In genomic region chr12:121796855-121797751, GRCh38 we compare ENCODE assay signal across 1 cellular context.
TF ChIP-seq lines count a peak whose summit lies in the region.

No MANE protein-coding gene starts in this region.

TF ChIP-seq in HepG2, 621 proteins besides CTCF, POLR2A, EP300 and RAD21 (continued from another document and continues in another):
- no peak for TF ChIP-seq SNAPC4 (CRISPR knock-in tag; IDR thresholded peaks at IDR 0.05)
- TF ChIP-seq HBP1 (CRISPR knock-in tag; IDR thresholded peaks at IDR 0.05; ENCODE audit: low read depth), result no peak
- TF ChIP-seq SNAPC5 (CRISPR knock-in tag; IDR thresholded peaks at IDR 0.05; ENCODE audit: borderline replicate concordance), result no peak
- peak; percentile 85 for TF ChIP-seq XRCC5 (optimal IDR thresholded peaks at IDR 0.05; ENCODE audit: low read length)
- TF ChIP-seq HNRNPLL (IDR thresholded peaks at IDR 0.05; ENCODE audit: low read depth, low read length, poor library complexity, severe bottlenecking), result peak; percentile 89
- TF ChIP-seq GMEB1 (CRISPR knock-in tag; IDR thresholded peaks at IDR 0.05; ENCODE audit: borderline replicate concordance), result peak; percentile 71
- TF ChIP-seq PAXIP1 (CRISPR knock-in tag; conservative IDR thresholded peaks at IDR 0.05), result peak; percentile 92
- no peak for TF ChIP-seq DPF2 (CRISPR knock-in tag; IDR thresholded peaks at IDR 0.05; ENCODE audit: borderline replicate concordance, low read depth)
- TF ChIP-seq ZNF784 (CRISPR knock-in tag; IDR thresholded peaks at IDR 0.05; ENCODE audit: borderline replicate concordance), result 0 out of 2 replicates have a peak, but pooled peaks have one; percentile 39
- no peak for TF ChIP-seq ZNF674 (CRISPR knock-in tag; IDR thresholded peaks at IDR 0.05; ENCODE audit: low read depth)
- TF ChIP-seq HNRNPL (IDR thresholded peaks at IDR 0.05; ENCODE audit: low read depth, low read length), result peak; percentile 98
- no peak for TF ChIP-seq MLLT10 (CRISPR knock-in tag; IDR thresholded peaks at IDR 0.05)
- TF ChIP-seq PAWR (CRISPR knock-in tag; IDR thresholded peaks at IDR 0.05; ENCODE audit: borderline replicate concordance), result no peak
- TF ChIP-seq HMG20B (CRISPR knock-in tag; conservative IDR thresholded peaks at IDR 0.05), result peak; percentile 41; the same call in 1 of the 2 replicates
- no peak for TF ChIP-seq PHB2 (IDR thresholded peaks at IDR 0.05; ENCODE audit: partially characterized antibody)
- no peak for TF ChIP-seq ZNF333 (CRISPR knock-in tag; IDR thresholded peaks at IDR 0.05; ENCODE audit: borderline replicate concordance)
- peak; percentile 68; the same call in 1 of the 2 replicates for TF ChIP-seq ZMAT3 (CRISPR knock-in tag; conservative IDR thresholded peaks at IDR 0.05)
- 0 out of 2 replicates have a peak, but pooled peaks have one; percentile 19 for TF ChIP-seq MIXL1 (CRISPR knock-in tag; IDR thresholded peaks at IDR 0.05)
- TF ChIP-seq LCORL (IDR thresholded peaks at IDR 0.05), result no peak
- TF ChIP-seq LCORL (CRISPR knock-in tag; IDR thresholded peaks at IDR 0.05), result peak; percentile 87
- TF ChIP-seq ARID2 (CRISPR knock-in tag; IDR thresholded peaks at IDR 0.05; ENCODE audit: borderline replicate concordance), result no peak
- TF ChIP-seq ZNF891 (CRISPR knock-in tag; IDR thresholded peaks at IDR 0.05), result peak; percentile 35; the same call in 1 of the 2 replicates
- peak; percentile 17; the same call in 1 of the 2 replicates for TF ChIP-seq ZBTB26 (CRISPR knock-in tag; IDR thresholded peaks at IDR 0.05; ENCODE audit: borderline replicate concordance)
- no peak for TF ChIP-seq IRF1 (CRISPR knock-in tag; IDR thresholded peaks at IDR 0.05; ENCODE audit: low read depth)
- 0 out of 2 replicates have a peak, but pooled peaks have one; percentile 78 for TF ChIP-seq SIN3A (IDR thresholded peaks at IDR 0.05; ENCODE audit: borderline replicate concordance, low read depth, low read length)
- TF ChIP-seq ZNF260 (CRISPR knock-in tag; IDR thresholded peaks at IDR 0.05; ENCODE audit: borderline replicate concordance, low read depth), result no peak
- no peak; the same call in none of the 2 replicates for TF ChIP-seq ZSCAN29 (CRISPR knock-in tag; conservative IDR thresholded peaks at IDR 0.05)
- no peak for TF ChIP-seq ZSCAN22 (CRISPR knock-in tag; IDR thresholded peaks at IDR 0.05)
- TF ChIP-seq NR2C2 (CRISPR knock-in tag; IDR thresholded peaks at IDR 0.05; ENCODE audit: borderline replicate concordance), result peak; percentile 85
- TF ChIP-seq ZNF781 (CRISPR knock-in tag; IDR thresholded peaks at IDR 0.05; ENCODE audit: borderline replicate concordance, not compliant biosample characterization), result peak; percentile 31
- peak; percentile 96 for TF ChIP-seq DMAP1 (CRISPR knock-in tag; IDR thresholded peaks at IDR 0.05)
- no peak for TF ChIP-seq TRIM24 (CRISPR knock-in tag; IDR thresholded peaks at IDR 0.05)
- no peak for TF ChIP-seq ZNF547 (CRISPR knock-in tag; IDR thresholded peaks at IDR 0.05)
- TF ChIP-seq PPARG (CRISPR knock-in tag; conservative IDR thresholded peaks at IDR 0.05), result peak; percentile 56; the same call in 1 of the 2 replicates
- TF ChIP-seq CREB1 (IDR thresholded peaks at IDR 0.05), result peak; percentile 60
- no peak for TF ChIP-seq CREB1 (CRISPR knock-in tag; IDR thresholded peaks at IDR 0.05)
- TF ChIP-seq ZNF124 (CRISPR knock-in tag; IDR thresholded peaks at IDR 0.05), result no peak
- no peak for TF ChIP-seq FOXP1 (IDR thresholded peaks at IDR 0.05)
- no peak for TF ChIP-seq FOXP1 (CRISPR knock-in tag; IDR thresholded peaks at IDR 0.05)
- TF ChIP-seq PCBP2 (optimal IDR thresholded peaks at IDR 0.05; ENCODE audit: low read depth, low read length, poor library complexity, severe bottlenecking), result no peak
- peak; percentile 78 for TF ChIP-seq ZNF609 (CRISPR knock-in tag; IDR thresholded peaks at IDR 0.05; ENCODE audit: borderline replicate concordance)
- peak; percentile 83 for TF ChIP-seq MXD1 (CRISPR knock-in tag; IDR thresholded peaks at IDR 0.05)
- peak; percentile 89 for TF ChIP-seq SKI (IDR thresholded peaks at IDR 0.05; ENCODE audit: partially characterized antibody)
- TF ChIP-seq GFI1 (CRISPR knock-in tag; IDR thresholded peaks at IDR 0.05; ENCODE audit: borderline replicate concordance), result peak; percentile 73
